ENCODE assay signal across 22 cellular contexts in the genomic region with DNA sequence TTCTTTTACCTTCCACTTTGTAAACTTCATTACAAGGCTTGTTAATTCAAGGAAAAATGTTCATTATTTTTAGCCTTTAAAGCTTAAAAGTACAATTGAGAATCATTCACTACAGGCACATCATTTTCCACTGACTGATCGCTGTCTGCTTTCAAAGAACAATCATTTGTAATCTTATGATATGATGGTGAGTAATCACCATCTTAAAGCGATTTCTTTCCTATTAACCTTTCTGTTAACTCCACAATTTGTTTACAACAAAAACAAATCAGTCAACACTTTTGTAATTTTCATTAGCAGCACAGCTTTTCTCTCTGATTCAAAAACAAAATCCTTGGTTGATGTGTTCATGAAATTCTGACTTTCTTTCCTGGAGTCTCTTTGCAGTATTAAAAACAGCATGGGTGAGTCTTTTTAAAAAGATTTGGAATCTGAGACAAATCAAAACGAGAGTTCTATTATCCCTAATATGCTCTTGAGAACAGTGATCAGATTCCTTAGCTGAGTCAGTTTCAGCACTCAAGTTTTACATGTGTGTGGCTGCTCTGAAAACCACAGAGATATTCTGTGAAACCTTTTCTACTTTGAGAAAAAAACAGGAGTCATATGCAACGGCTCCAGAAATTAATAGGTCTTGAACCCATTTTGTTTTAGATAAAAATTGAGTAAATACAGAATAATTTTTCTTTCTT.
DNase-seq lines count a peak whose midpoint lies in the region; FAIRE-seq and TF ChIP-seq lines count a peak whose summit lies in the region.
"Had no signal": no experiment of that assay in that cellular context is flagged by ENCODE, and none has a peak within 500 bp of the region (broad histone marks: within the 10 kb centered on the region; RNA-seq: fewer than 3 reads in every experiment).

No MANE protein-coding gene starts in this region.

- H3K27me3 ChIP-seq in breast epithelium (no peaks in the 10 kb centered on the region), astrocyte (ENCODE audit: insufficient read depth, low read length) (no peaks in the 10 kb centered on the region)

- intact Hi-C loops in MCF 10A (cut with micrococcal nuclease): no loop called here
- intact Hi-C loops in breast epithelium (cut with DNase I; ENCODE audit: low total_unique reads): no loop called here

- peak overlapping the region; percentile 60 for H3K4me2 ChIP-seq in astrocyte (ENCODE audit: low read length)

- no peaks in the 10 kb centered on the region for H3K36me3 ChIP-seq in breast epithelium
- no peaks in the 10 kb centered on the region for H3K36me3 ChIP-seq in astrocyte (ENCODE audit: insufficient read depth, low read length)

- no peak overlapping the region for H3K4me3 ChIP-seq in breast epithelium
- no peak overlapping the region for H3K4me3 ChIP-seq in astrocyte (ENCODE audit: insufficient read depth, low read depth, low read length)
- H3K4me3 ChIP-seq: K562 had no signal

- H2AFZ ChIP-seq in astrocyte (ENCODE audit: low read depth, low read length): peak overlapping the region; percentile 37
- H2AFZ ChIP-seq: parathyroid adenoma had no signal

- in situ Hi-C loops in GM13977 (cut with MboI; ENCODE audit: low pct_unique_long_range_greater_than_20kb, low sequenced_read_pairs, unreplicated experiment): no loop called here

- no peaks in the 10 kb centered on the region for H3K36me3 Mint-ChIP-seq in MCF 10A (ENCODE audit: insufficient read depth, unreplicated experiment)
- no peaks in the 10 kb centered on the region for H3K36me3 Mint-ChIP-seq in astrocyte (ENCODE audit: low read depth, unreplicated experiment)
- H3K36me3 Mint-ChIP-seq: activated naive CD4-positive, alpha-beta T cell treated with anti-CD3 and anti-CD28 coated beads, Interleukin-2, amount 10 ng/mL, durations not matched to agents 7 days and 5 days; CD8-positive, alpha-beta T cell; naive thymus-derived CD8-positive, alpha-beta T cell; type B pancreatic cell had no signal

- H3K4me1 ChIP-seq in breast epithelium (no peaks in the 10 kb centered on the region), astrocyte (ENCODE audit: insufficient read depth, low read length) (peaks cover 10% of the 10 kb centered on the region)
- H3K4me1 ChIP-seq: parathyroid adenoma had no signal

- no peak for TF ChIP-seq CTCF in MCF 10A (IDR thresholded peaks at IDR 0.05; ENCODE audit: unreplicated experiment)
- TF ChIP-seq CTCF in breast epithelium (IDR thresholded peaks at IDR 0.05): no peak
- TF ChIP-seq CTCF in astrocyte (IDR thresholded peaks at IDR 0.05; ENCODE audit: insufficient read depth, low read depth, low read length): no peak
- no peak for TF ChIP-seq CTCF in GM13977 (IDR thresholded peaks at IDR 0.05; ENCODE audit: extremely low read depth, insufficient read depth, missing control alignments)

- no peak for TF ChIP-seq POLR2A in breast epithelium (IDR thresholded peaks at IDR 0.05)

- H3K9ac ChIP-seq in astrocyte (ENCODE audit: low read length): peak overlapping the region; percentile 53
- H3K9ac ChIP-seq: parathyroid adenoma had no signal

- H3K27ac ChIP-seq in breast epithelium (no peak overlapping the region), astrocyte (ENCODE audit: low read depth, low read length) (peak overlapping the region; percentile 2)
- H3K27ac ChIP-seq: parathyroid adenoma had no signal

- H3K79me2 ChIP-seq in astrocyte (ENCODE audit: insufficient read depth, low read length): no peaks in the 10 kb centered on the region
- H3K79me2 ChIP-seq: parathyroid adenoma had no signal

- no peak for FAIRE-seq in astrocyte (lab: Jason Lieb, UNC)
- FAIRE-seq: K562 had no signal

- CTCF ChIA-PET in MCF 10A (lab: Yijun Ruan, JAX): no interaction called here

- H3K27me3 Mint-ChIP-seq in MCF 10A (ENCODE audit: insufficient read depth, unreplicated experiment) (peaks cover 7% of the 10 kb centered on the region), astrocyte (ENCODE audit: low read depth, unreplicated experiment) (no peaks in the 10 kb centered on the region)
- H3K27me3 Mint-ChIP-seq: activated naive CD4-positive, alpha-beta T cell treated with anti-CD3 and anti-CD28 coated beads, Interleukin-2, amount 10 ng/mL, durations not matched to agents 7 days and 5 days; naive thymus-derived CD8-positive, alpha-beta T cell; type B pancreatic cell had no signal

- DNase-seq in MCF 10A (ENCODE audit: unreplicated experiment): peak; percentile 9
- DNase-seq in breast epithelium (ENCODE audit: low spot score in 2 of 2): no peak
- DNase-seq in astrocyte (ENCODE audit: low read depth): peak; percentile 36
- peak; percentile 31 for DNase-seq in myocyte (ENCODE audit: low read depth)
- no peak for DNase-seq in GM13977 (ENCODE audit: low spot score)
- DNase-seq in CD1c-positive myeloid dendritic cell (ENCODE audit: extremely low spot score): no peak
- no peak for DNase-seq in NOMO-1 treated with DMSO at 0.1 percent for 48 hours (lab: John Stamatoyannopoulos, UW; ENCODE audit: unreplicated experiment)
- no peak for DNase-seq in NCI-H446 (lab: John Stamatoyannopoulos, UW)
- DNase-seq: activated naive CD4-positive, alpha-beta T cell treated with anti-CD3 and anti-CD28 coated beads, Interleukin-2, amount 10 ng/mL, durations not matched to agents 7 days and 5 days; AML-193; amygdala; CD8-positive, alpha-beta T cell; cerebellar nuclear complex; mesenchymal stem cell; naive thymus-derived CD8-positive, alpha-beta T cell; NCI-H146; NCI-H2171; NCI-H69; T-helper 9 cell had no signal

- H3K27ac Mint-ChIP-seq in MCF 10A (ENCODE audit: low read depth, unreplicated experiment) (no peak overlapping the region), astrocyte (ENCODE audit: unreplicated experiment) (peak overlapping the region; percentile 90)
- H3K27ac Mint-ChIP-seq: activated naive CD4-positive, alpha-beta T cell treated with anti-CD3 and anti-CD28 coated beads, Interleukin-2, amount 10 ng/mL, durations not matched to agents 7 days and 5 days; CD8-positive, alpha-beta T cell; naive thymus-derived CD8-positive, alpha-beta T cell; type B pancreatic cell had no signal

- H3K9me3 Mint-ChIP-seq in MCF 10A (ENCODE audit: unreplicated experiment) (no peaks in the 10 kb centered on the region), astrocyte (ENCODE audit: unreplicated experiment) (no peaks in the 10 kb centered on the region)
- H3K9me3 Mint-ChIP-seq: activated naive CD4-positive, alpha-beta T cell treated with anti-CD3 and anti-CD28 coated beads, Interleukin-2, amount 10 ng/mL, durations not matched to agents 7 days and 5 days; CD8-positive, alpha-beta T cell; type B pancreatic cell had no signal

- H3K4me3 Mint-ChIP-seq in MCF 10A (ENCODE audit: unreplicated experiment): no peak overlapping the region
- no peak overlapping the region for H3K4me3 Mint-ChIP-seq in astrocyte (ENCODE audit: unreplicated experiment)
- H3K4me3 Mint-ChIP-seq: activated naive CD4-positive, alpha-beta T cell treated with anti-CD3 and anti-CD28 coated beads, Interleukin-2, amount 10 ng/mL, durations not matched to agents 7 days and 5 days; CD8-positive, alpha-beta T cell; naive thymus-derived CD8-positive, alpha-beta T cell; type B pancreatic cell had no signal

- POLR2A ChIA-PET in MCF 10A (lab: Yijun Ruan, JAX): interaction anchor here (0.7 to 1.1 kb wide), 2 partner anchors 24 to 47 kb away, joined by 3 read pairs; no protein-coding TSS in a partner anchor

- H4K20me1 ChIP-seq in astrocyte (ENCODE audit: insufficient read depth, low read length): no peaks in the 10 kb centered on the region

- H3K4me1 Mint-ChIP-seq in MCF 10A (ENCODE audit: insufficient read depth, unreplicated experiment) (peaks cover 5% of the 10 kb centered on the region), astrocyte (ENCODE audit: low read depth, unreplicated experiment) (peaks cover 29% of the 10 kb centered on the region)
- H3K4me1 Mint-ChIP-seq: activated naive CD4-positive, alpha-beta T cell treated with anti-CD3 and anti-CD28 coated beads, Interleukin-2, amount 10 ng/mL, durations not matched to agents 7 days and 5 days; naive thymus-derived CD8-positive, alpha-beta T cell had no signal

- no TSS peak for BruUV-seq in MCF 10A (replicated peaks; lab: Mats Ljungman, UMichigan)

- H3K9me3 ChIP-seq in breast epithelium (no peaks in the 10 kb centered on the region), astrocyte (ENCODE audit: insufficient read depth, low read depth, low read length) (no peaks in the 10 kb centered on the region)

Comparison
In these comparisons a context has a peak if more than half of its experiments do, and no peak if none do; other contexts are left out.
1. DNase-seq: peak in MCF 10A (single experiment), astrocyte (single experiment) and myocyte (single experiment); none in breast epithelium (0 of 2), GM13977 (single experiment), CD1c-positive myeloid dendritic cell (single experiment), NOMO-1 treated with DMSO at 0.1 percent for 48 hours (single experiment) and NCI-H446 (0 of 2).